Comparison of ENCODE assay signal across 8 cellular contexts in the genomic region with DNA sequence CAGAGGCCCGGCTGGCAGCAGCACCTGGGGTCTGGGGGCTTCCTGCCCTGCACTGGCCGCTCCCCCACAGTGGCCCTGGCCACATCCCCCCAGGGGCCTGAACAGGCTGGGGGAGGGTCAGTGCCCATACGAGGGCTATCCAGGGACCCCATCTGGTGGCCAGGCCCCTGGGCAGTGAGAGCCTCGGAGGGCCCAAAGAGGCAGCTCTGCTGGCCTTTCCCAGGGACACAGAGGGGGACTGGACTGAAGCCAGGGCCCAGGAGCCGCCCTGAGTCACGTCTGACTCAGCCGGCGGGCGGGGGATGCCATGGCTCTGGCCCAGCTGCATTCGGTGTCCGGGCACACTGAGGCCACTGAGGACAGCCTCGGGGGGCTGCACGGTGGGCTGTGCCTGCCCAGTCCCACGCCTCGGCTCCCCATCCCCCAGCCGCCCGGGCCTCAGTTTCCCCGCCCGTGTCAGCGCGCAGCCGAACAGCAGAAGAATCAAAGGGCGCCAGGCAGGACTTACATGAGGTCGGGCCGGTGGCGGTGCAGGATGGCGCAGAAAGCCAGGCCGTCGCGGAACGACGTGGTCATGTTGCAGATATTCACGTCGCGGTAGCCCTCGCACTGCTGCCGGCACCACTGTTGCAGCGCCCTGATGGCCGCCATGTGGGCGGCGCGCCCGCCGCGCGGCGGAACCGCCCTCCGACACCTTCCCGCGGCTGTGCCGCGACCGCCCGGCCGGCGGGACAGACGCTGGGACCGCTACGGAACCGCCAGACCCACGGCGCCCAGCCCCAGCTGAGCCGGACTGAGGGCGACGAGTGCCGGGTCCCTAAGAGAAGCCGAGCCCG. TPM values are rescaled to one million over a fixed set of nuclear protein-coding genes. Genes with fewer than 3 reads are reported as not detected.
A peak's percentile ranks its signal among the peaks of the same experiment; 100 is the strongest.
DNase-seq lines count a peak whose midpoint lies in the region; ATAC-seq and TF ChIP-seq lines count a peak whose summit lies in the region.

A gene (minus strand): TSS at position 795 of the 836 bp plus-strand sequence. CDS start 144 bp downstream, at position 651.

- H3K9me3 ChIP-seq in DOHH2 (ENCODE audit: control insufficient read depth, insufficient read depth, low read length), result no peaks in the 10 kb centered on the region
- H3K9me3 ChIP-seq in thoracic aorta, result no peaks in the 10 kb centered on the region

- peak within 1 kb of the TSS; percentile 93 for H3K56ac ChIP-seq in mesendoderm (ENCODE audit: low read length)

- H3K27ac ChIP-seq in DOHH2 (ENCODE audit: low read depth, low read length), result no peak within 1 kb of the TSS
- H3K27ac ChIP-seq in mesendoderm (ENCODE audit: low read depth, low read length), result no peak within 1 kb of the TSS
- H3K27ac ChIP-seq in thoracic aorta, result peak within 1 kb of the TSS; percentile 90 to 98

- H4K8ac ChIP-seq in mesendoderm (ENCODE audit: low read depth, low read length), result no peak within 1 kb of the TSS

- H4K20me1 ChIP-seq in DOHH2 (ENCODE audit: control insufficient read depth, insufficient read depth, low read depth, low read length), result no peaks in the 10 kb centered on the region

- no peaks in the 10 kb centered on the region for H3K79me1 ChIP-seq in mesendoderm (ENCODE audit: low read length)

- H3K18ac ChIP-seq in mesendoderm (ENCODE audit: low read length), result no peak within 1 kb of the TSS

- intact Hi-C loops in activated B cell treated with CpG ODN at 0.5 μM for 24 hours (cut with micrococcal nuclease), result loop anchor here (1.0 to 2.0 kb wide), 2 partner anchors 45 to 74 kb away; a partner anchor contains a TSS

- in situ Hi-C loops in endometrial microvascular endothelial cells (cut with HindIII; ENCODE audit: inconsistent ontology term, low pct_unique_long_range_greater_than_20kb, low sequenced_read_pairs), result no loop called here

- H3K4me1 ChIP-seq in DOHH2 (ENCODE audit: control insufficient read depth, low read length), result peaks cover 22% of the 10 kb centered on the region
- no peaks in the 10 kb centered on the region for H3K4me1 ChIP-seq in mesendoderm (ENCODE audit: control insufficient read depth, low read depth, low read length)
- H3K4me1 ChIP-seq in thoracic aorta (ENCODE audit: control insufficient read depth in 1 of 2, low read depth in 2 of 2), result peaks cover 30 to 79% of the 10 kb centered on the region in 2 donors

- peaks cover 12% of the 10 kb centered on the region for H3K27me3 ChIP-seq in DOHH2 (ENCODE audit: control insufficient read depth, low read length)
- H3K27me3 ChIP-seq in mesendoderm (ENCODE audit: insufficient read depth, low read length, poor library complexity), result no peaks in the 10 kb centered on the region
- no peaks in the 10 kb centered on the region for H3K27me3 ChIP-seq in thoracic aorta (replicated peaks; ENCODE audit: insufficient read depth)

- WGBS in mesendoderm (ENCODE audit: extremely low coverage, insufficient coverage, low lambda C conversion rate), result no CpG with 5 or more reads among the region's 69 CpGs

- peak within 1 kb of the TSS; percentile 45 for H3K23ac ChIP-seq in mesendoderm (ENCODE audit: low read length)

- H3K4ac ChIP-seq in mesendoderm (ENCODE audit: low read depth, low read length), result no peak within 1 kb of the TSS

- H3K4me1 Mint-ChIP-seq in activated B cell treated with CpG ODN at 0.5 μM for 24 hours, result peaks cover 11% of the 10 kb centered on the region

- H3K36me3 Mint-ChIP-seq in activated B cell treated with CpG ODN at 0.5 μM for 24 hours (ENCODE audit: low read depth), result no peaks in the 10 kb centered on the region

- H3K79me2 ChIP-seq in DOHH2 (ENCODE audit: control insufficient read depth, low read length), result no peaks in the 10 kb centered on the region
- no peaks in the 10 kb centered on the region for H3K79me2 ChIP-seq in mesendoderm (ENCODE audit: control insufficient read depth, insufficient read depth, low read length)

- no peak within 1 kb of the TSS for H2BK5ac ChIP-seq in mesendoderm (ENCODE audit: low read length)

- H3K27ac Mint-ChIP-seq in activated B cell treated with CpG ODN at 0.5 μM for 24 hours, result peak within 1 kb of the TSS; percentile 46

- no peaks in the 10 kb centered on the region for H3K9me3 Mint-ChIP-seq in activated B cell treated with CpG ODN at 0.5 μM for 24 hours

- DNase-seq in HT-29 (ENCODE audit: low spot score), result peak; percentile 90
- DNase-seq in activated B cell treated with CpG ODN at 0.5 μM for 24 hours, result no peak
- DNase-seq in mesendoderm, result peak; percentile 51
- DNase-seq in thoracic aorta (ENCODE audit: low spot score), result peak; percentile 57
- no peak for DNase-seq in NCI-H187 (lab: John Stamatoyannopoulos, UW)

- peak within 1 kb of the TSS; percentile 57 for H3K4me3 ChIP-seq in DOHH2 (ENCODE audit: low read length)
- peak within 1 kb of the TSS; percentile 72 for H3K4me3 ChIP-seq in mesendoderm (ENCODE audit: low read length)
- H3K4me3 ChIP-seq in thoracic aorta, result peak within 1 kb of the TSS; percentile 99

- no peak within 1 kb of the TSS for H4K5ac ChIP-seq in mesendoderm (ENCODE audit: low read length)

- H3K4me3 Mint-ChIP-seq in activated B cell treated with CpG ODN at 0.5 μM for 24 hours, result peak within 1 kb of the TSS; percentile 79

- H3K4me2 ChIP-seq in DOHH2 (ENCODE audit: low read length) (peak within 1 kb of the TSS; percentile 63), mesendoderm (ENCODE audit: low read length) (peak within 1 kb of the TSS; percentile 93)

- CTCF ChIA-PET in activated B cell treated with CpG ODN at 0.5 μM for 24 hours (lab: Charles Lee), result no interaction called here

- no peak within 1 kb of the TSS for H2BK15ac ChIP-seq in mesendoderm (replicated peaks; ENCODE audit: low read depth)

- H2AK5ac ChIP-seq in mesendoderm (ENCODE audit: low read length), result no peak within 1 kb of the TSS

- POLR2A ChIA-PET in activated B cell treated with CpG ODN at 0.5 μM for 24 hours (lab: Charles Lee), result no interaction called here

- ATAC-seq in GM19463 (IDR thresholded peaks at IDR 0.05; ENCODE audit: unreplicated experiment) (peak; percentile 10), activated B cell treated with CpG ODN at 0.5 μM for 24 hours (ENCODE audit: low read depth) (peak; percentile 2), thoracic aorta (ENCODE audit: insufficient number of reproducible peaks, low FRiP score, low read depth) (peak; percentile 26)

- no peak within 1 kb of the TSS for H2BK120ac ChIP-seq in mesendoderm (ENCODE audit: low read depth, low read length)

- H3K9me2 ChIP-seq in DOHH2 (replicated peaks; ENCODE audit: control insufficient read depth, low read length), result no peaks in the 10 kb centered on the region

- H3F3A ChIP-seq in DOHH2 (ENCODE audit: control insufficient read depth, insufficient read depth), result 0 out of 2 replicates have a peak, but pooled peaks cover 2% of the 10 kb centered on the region

- H3K27me3 Mint-ChIP-seq in activated B cell treated with CpG ODN at 0.5 μM for 24 hours, result no peaks in the 10 kb centered on the region

- H3K9ac ChIP-seq in mesendoderm (ENCODE audit: low read length), result peak within 1 kb of the TSS; percentile 79

- H3K36me3 ChIP-seq in DOHH2 (ENCODE audit: control insufficient read depth, low read length) (no peaks in the 10 kb centered on the region), mesendoderm (ENCODE audit: control insufficient read depth, insufficient read depth, low read length) (no peaks in the 10 kb centered on the region), thoracic aorta (no peaks in the 10 kb centered on the region)

- no peak for TF ChIP-seq CTCF in DOHH2 (IDR thresholded peaks at IDR 0.05; ENCODE audit: low read depth, low read length, poor library complexity, severe bottlenecking)
- TF ChIP-seq CTCF in activated B cell treated with CpG ODN at 0.5 μM for 24 hours (IDR thresholded peaks at IDR 0.05), result no peak
- no peak for TF ChIP-seq CTCF in thoracic aorta (IDR thresholded peaks at IDR 0.05)

RNA-seq across cellular contexts. Expression of the gene that starts here (rescaled TPM):
- 151 and 155 TPM in 2 replicates for total RNA-seq in HT-29 (2014; rRNA removed; shearing (Covaris generic))
- 0.42 and 0.55 TPM in 2 replicates for total RNA-seq in activated B cell treated with CpG ODN at 0.5 μM for 24 hours
- total RNA-seq in endometrial microvascular endothelial cells (ENCODE audit: inconsistent ontology term), result 28.2 TPM
- polyA plus RNA-seq in mesendoderm (2013, experiment 1 of 2), result 4.0 TPM
- polyA plus RNA-seq in mesendoderm (2013, experiment 2 of 2), result 3.6 TPM
- 10 to 100 TPM; 71.7 to 80.0 TPM for total RNA-seq in thoracic aorta

Comparison
In these comparisons a context has a peak if more than half of its experiments do, and no peak if none do; other contexts are left out.
1. RNA of the gene that starts here (total RNA-seq): 151 to 155 TPM in HT-29, 71.7 to 80.0 TPM in thoracic aorta and 28.2 TPM in endometrial microvascular endothelial cells (single experiment); 0.42 to 0.55 TPM in activated B cell treated with CpG ODN at 0.5 μM for 24 hours; every median in the first group is over 10 times any median in the second.
2. Peak in ATAC-seq in activated B cell treated with CpG ODN at 0.5 μM for 24 hours; RNA of the gene not detected or under 1 TPM.
3. H3K27ac ChIP-seq: peak in thoracic aorta (2 of 2); none in DOHH2 (single experiment) and mesendoderm (single experiment).
4. DNase-seq: peak in HT-29 (single experiment), mesendoderm (single experiment) and thoracic aorta (single experiment); none in activated B cell treated with CpG ODN at 0.5 μM for 24 hours (single experiment) and NCI-H187 (0 of 2).
5. Peak in every context shown above with its lines, with median percentiles within 50 percentile points of each other: H3K4me3 ChIP-seq and ATAC-seq.